Comparison of ENCODE assay signal across 8 cellular contexts in the genomic region with DNA sequence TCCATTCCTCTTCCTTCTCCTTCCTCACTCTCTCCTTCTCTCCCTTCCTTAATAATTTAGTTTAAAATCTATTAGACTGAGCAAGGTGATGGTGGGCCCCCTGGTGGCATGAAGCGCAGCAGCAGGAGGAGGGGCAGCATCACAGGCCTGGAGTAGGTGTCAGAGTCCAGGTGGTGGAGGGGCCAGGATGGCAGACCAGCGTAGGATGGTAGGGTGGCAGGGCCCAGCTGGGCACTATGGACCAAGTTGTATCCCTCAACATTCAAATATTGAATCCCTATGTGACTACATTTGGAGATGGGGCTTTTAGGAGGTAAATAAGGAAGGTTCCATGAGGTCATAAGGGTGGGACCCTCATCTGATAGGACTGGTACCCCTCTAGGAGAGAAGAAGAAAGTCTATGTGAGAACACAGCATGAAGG.
A peak's percentile ranks its signal among the peaks of the same experiment; 100 is the strongest.
DNase-seq lines count a peak whose midpoint lies in the region; ATAC-seq and TF ChIP-seq lines count a peak whose summit lies in the region.

No MANE protein-coding gene starts in this region.

- intact Hi-C loops in IMR-90 (cut with micrococcal nuclease): loop anchor here (2.0 to 10.0 kb wide), 3 partner anchors 164 to 674 kb away; a partner anchor contains a TSS

- H3K4me1 ChIP-seq in IMR-90 (ENCODE audit: control insufficient read depth, insufficient read depth, low read length): no peaks in the 10 kb centered on the region

- ATAC-seq in IMR-90 (ENCODE audit: low read depth): peak; percentile 89

- peak; percentile 71 for TF ChIP-seq RAD21 in IMR-90 (IDR thresholded peaks at IDR 0.05; ENCODE audit: low read length)

- dilution Hi-C loops in IMR-90 (cut with HindIII; ENCODE audit: low sequenced_read_pairs, unreplicated experiment): no loop called here

- BruUV-seq in IMR-90 (replicated peaks; lab: Mats Ljungman, UMichigan): no TSS peak

- no peaks in the 10 kb centered on the region for H4K20me1 ChIP-seq in IMR-90 (ENCODE audit: insufficient read depth, low read length)

- H3K27me3 ChIP-seq in BJ (ENCODE audit: control insufficient read depth, insufficient read depth, low read length) (no peaks in the 10 kb centered on the region), IMR-90 (ENCODE audit: control insufficient read depth, insufficient read depth, low read length) (no peaks in the 10 kb centered on the region; the same call in 1 of the 2 replicates)

- peaks cover 6% of the 10 kb centered on the region for H3K36me3 Mint-ChIP-seq in brain

- no peak overlapping the region for H3K27ac Mint-ChIP-seq in brain

- H3K9me3 ChIP-seq in IMR-90 (ENCODE audit: control insufficient read depth, insufficient read depth, low read length): peaks cover 3% of the 10 kb centered on the region; the same call in 1 of the 2 replicates

- peaks cover 8 to 24% (median 17%) of the 10 kb centered on the region in 5 experiments for H3K9me3 Mint-ChIP-seq in brain

- in situ Hi-C loops in IMR-90 (cut with MboI; ENCODE audit: low sequenced_read_pairs): no loop called here

- no peak for TF ChIP-seq POLR2A in IMR-90 (IDR thresholded peaks at IDR 0.05; ENCODE audit: low read depth, low read length)

- no peak overlapping the region for H3K9ac ChIP-seq in IMR-90 (ENCODE audit: low read depth, low read length)

- no peak overlapping the region for H2BK20ac ChIP-seq in IMR-90 (ENCODE audit: low read depth, low read length)

- no peak overlapping the region for H4K5ac ChIP-seq in IMR-90 (ENCODE audit: low read depth, low read length)

- no peaks in the 10 kb centered on the region for H3K79me1 ChIP-seq in IMR-90 (ENCODE audit: low read depth in 1 of 2, low read length in 2 of 2)

- no peak overlapping the region for H3K4ac ChIP-seq in IMR-90 (ENCODE audit: low read depth, low read length)

- no peak overlapping the region for H3K4me3 Mint-ChIP-seq in brain

- H2AK5ac ChIP-seq in IMR-90 (ENCODE audit: low read depth, low read length): no peak overlapping the region

- H2BK15ac ChIP-seq in IMR-90 (ENCODE audit: low read depth, low read length): no peak overlapping the region

- H2AK9ac ChIP-seq in IMR-90 (replicated peaks; ENCODE audit: low read depth, low read length, poor library complexity): peak overlapping the region; percentile 85

- no peak overlapping the region for H3K4me2 ChIP-seq in IMR-90 (ENCODE audit: low read depth, low read length)

- no peak overlapping the region for H3K14ac ChIP-seq in IMR-90 (replicated peaks; ENCODE audit: low read depth, low read length)

- no peak overlapping the region for H3K27ac ChIP-seq in IMR-90 (ENCODE audit: insufficient read depth, low read length)

- no peak overlapping the region for H2BK120ac ChIP-seq in IMR-90 (ENCODE audit: low read depth, low read length)

- H3K18ac ChIP-seq in IMR-90 (ENCODE audit: low read depth, low read length): no peak overlapping the region

- H4K91ac ChIP-seq in IMR-90 (ENCODE audit: insufficient read depth, low read depth, low read length): no peak overlapping the region

- H3K36me3 ChIP-seq in BJ (ENCODE audit: control insufficient read depth, insufficient read depth, low read length) (no peaks in the 10 kb centered on the region), IMR-90 (ENCODE audit: control insufficient read depth, insufficient read depth, low read length) (no peaks in the 10 kb centered on the region)

- H3K4me1 Mint-ChIP-seq in brain: no peaks in the 10 kb centered on the region

- no peak overlapping the region for H3K23ac ChIP-seq in IMR-90 (ENCODE audit: low read depth, low read length)

- no peaks in the 10 kb centered on the region for H3K9me1 ChIP-seq in IMR-90 (ENCODE audit: insufficient read depth, low read length)

- no peaks in the 10 kb centered on the region for H3K27me3 Mint-ChIP-seq in brain

- H2BK5ac ChIP-seq in IMR-90 (ENCODE audit: low read depth, low read length, poor library complexity, severe bottlenecking): no peak overlapping the region

- H3K56ac ChIP-seq in IMR-90 (ENCODE audit: extremely low read depth, insufficient read depth, low read length): no peak overlapping the region

- CTCF ChIA-PET in BJ (lab: Yijun Ruan, JAX): interaction anchor here (0.8 to 5.2 kb wide), 2 partner anchors 11 to 225 kb away, joined by 3 to 22 read pairs; no protein-coding TSS in a partner anchor
- CTCF ChIA-PET in IMR-90 (lab: Yijun Ruan, JAX): interaction anchor here (0.9 to 2.9 kb wide), 2 partner anchors 217 to 225 kb away, joined by 3 to 17 read pairs; no protein-coding TSS in a partner anchor

- H2AFZ ChIP-seq in IMR-90 (replicated peaks; ENCODE audit: low read length, poor library complexity): peak overlapping the region; percentile 51

- DNase-seq in BJ (ENCODE audit: low read depth) (no peak), IMR-90 (peak; percentile 39), UCSD-AML1 (lab: John Stamatoyannopoulos, UW; ENCODE audit: unreplicated experiment) (peak; percentile 59), islet precursor cell (peak; percentile 26), NCI-H2227 treated with DMSO at 0.1 percent for 48 hours (lab: John Stamatoyannopoulos, UW) (no peak), NCI-H2081 (lab: John Stamatoyannopoulos, UW) (no peak)
- DNase-seq in stimulated activated CD4-positive, alpha-beta T cell treated with anti-CD3 and anti-CD28 coated beads, Interleukin-2, amount 100 ng/mL, for 48 hours: peak; percentile 53

- no CpG with 5 or more reads among the region's 2 CpGs for WGBS in IMR-90 (ENCODE audit: extremely low coverage in 2 of 2, insufficient read length in 1 of 2), 2 experiments

- POLR2A ChIA-PET in BJ (lab: Charles Lee) (no interaction called here), IMR-90 (lab: Charles Lee; ENCODE audit: unreplicated experiment) (no interaction called here)

- H3K4me3 ChIP-seq in BJ (ENCODE audit: low read depth, low read length): no peak overlapping the region
- H3K4me3 ChIP-seq in IMR-90 (ENCODE audit: insufficient read depth, low read depth, low read length): no peak overlapping the region

- peak; percentile 74 for TF ChIP-seq CTCF in BJ (IDR thresholded peaks at IDR 0.05; ENCODE audit: insufficient read depth, low read depth, low read length)
- TF ChIP-seq CTCF in IMR-90 (conservative IDR thresholded peaks at IDR 0.05; ENCODE audit: low read depth, low read length): peak; percentile 74
- TF ChIP-seq CTCF in brain (conservative IDR thresholded peaks at IDR 0.05): peak; percentile 50 to 52

- H4K8ac ChIP-seq in IMR-90 (ENCODE audit: low read depth in 2 of 2, low read length in 2 of 2): no peak overlapping the region

TF ChIP-seq in IMR-90, 13 proteins besides CTCF, POLR2A, EP300 and RAD21:
- TF ChIP-seq SMC3 (IDR thresholded peaks at IDR 0.05; ENCODE audit: low read depth, low read length): peak; percentile 84
- TF ChIP-seq, protein P1, sequence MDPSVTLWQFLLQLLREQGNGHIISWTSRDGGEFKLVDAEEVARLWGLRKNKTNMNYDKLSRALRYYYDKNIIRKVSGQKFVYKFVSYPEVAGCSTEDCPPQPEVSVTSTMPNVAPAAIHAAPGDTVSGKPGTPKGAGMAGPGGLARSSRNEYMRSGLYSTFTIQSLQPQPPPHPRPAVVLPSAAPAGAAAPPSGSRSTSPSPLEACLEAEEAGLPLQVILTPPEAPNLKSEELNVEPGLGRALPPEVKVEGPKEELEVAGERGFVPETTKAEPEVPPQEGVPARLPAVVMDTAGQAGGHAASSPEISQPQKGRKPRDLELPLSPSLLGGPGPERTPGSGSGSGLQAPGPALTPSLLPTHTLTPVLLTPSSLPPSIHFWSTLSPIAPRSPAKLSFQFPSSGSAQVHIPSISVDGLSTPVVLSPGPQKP (IDR thresholded peaks at IDR 0.05; ENCODE audit: borderline replicate concordance, low read depth, low read length): no peak

Comparison
In these comparisons a context has a peak if more than half of its experiments do, and no peak if none do; other contexts are left out.
1. DNase-seq: peak in IMR-90 (single experiment), UCSD-AML1 (single experiment), islet precursor cell (single experiment) and stimulated activated CD4-positive, alpha-beta T cell treated with anti-CD3 and anti-CD28 coated beads, Interleukin-2, amount 100 ng/mL, for 48 hours (2 of 2); none in BJ (single experiment), NCI-H2227 treated with DMSO at 0.1 percent for 48 hours (single experiment) and NCI-H2081 (0 of 2).
2. Peak in every context shown above with its lines, with median percentiles within 50 percentile points of each other: CTCF ChIP-seq.